ENCODE assay signal across 1 cellular context in the genomic region with DNA sequence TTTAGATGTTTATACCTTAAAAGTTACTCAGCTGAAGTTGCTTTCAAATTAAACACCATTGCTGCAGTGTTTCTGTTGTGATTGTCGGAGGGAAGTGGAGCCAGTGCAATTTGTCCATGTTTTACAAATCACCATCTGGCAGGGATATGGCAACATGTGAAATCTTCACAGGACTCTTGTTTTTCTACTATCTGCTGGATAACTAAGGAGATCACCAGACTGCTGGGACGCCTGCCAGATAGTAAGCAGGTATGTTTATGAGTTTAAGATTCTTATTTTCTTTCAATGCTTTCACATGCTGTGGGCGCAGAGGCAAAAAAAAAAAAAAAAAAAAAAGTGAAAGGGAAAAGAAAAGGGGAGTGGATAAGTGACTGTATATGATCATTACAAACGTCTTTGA.
TF ChIP-seq lines count a peak whose summit lies in the region.

No MANE protein-coding gene starts in this region.

TF ChIP-seq in HepG2, 621 proteins besides CTCF, POLR2A, EP300 and RAD21 (continued from another document):
- peak; percentile 89 for TF ChIP-seq PRDM15 (CRISPR knock-in tag; IDR thresholded peaks at IDR 0.05)
